In genomic region chr18:76709659-76710645, GRCh38 we compare ENCODE assay signal across 8 cellular contexts.
DNase-seq lines count a peak whose midpoint lies in the region; ATAC-seq and TF ChIP-seq lines count a peak whose summit lies in the region.

No MANE protein-coding gene starts in this region.

- H3K27me3 ChIP-seq in GM06990 (replicated peaks; ENCODE audit: control insufficient read depth, insufficient read depth, low read length) = no peaks in the 10 kb centered on the region
- peaks cover 0 to under 1% (median 0%) of the 10 kb centered on the region in 3 donors for H3K27me3 ChIP-seq in psoas muscle (ENCODE audit: insufficient read depth in 3 of 3, low read length in 2 of 3)

- no peaks in the 10 kb centered on the region for H3K36me3 ChIP-seq in GM06990 (ENCODE audit: control insufficient read depth, insufficient read depth, low read length)
- H3K36me3 ChIP-seq in psoas muscle (ENCODE audit: insufficient read depth in 1 of 2, low read depth in 1 of 2) = no peaks in the 10 kb centered on the region

- H3K27ac Mint-ChIP-seq in activated naive CD8-positive, alpha-beta T cell treated with anti-CD3 and anti-CD28 coated beads for 36 hours = no peak overlapping the region

- no peaks in the 10 kb centered on the region for H3K4me1 Mint-ChIP-seq in activated naive CD8-positive, alpha-beta T cell treated with anti-CD3 and anti-CD28 coated beads for 36 hours

- TF ChIP-seq CTCF in GM06990 (IDR thresholded peaks at IDR 0.05; ENCODE audit: insufficient read depth, low read length, poor library complexity, severe bottlenecking) (peak; percentile 88), HFF-Myc (IDR thresholded peaks at IDR 0.05; ENCODE audit: low read depth, low read length, missing control alignments) (peak; percentile 82), psoas muscle (IDR thresholded peaks at IDR 0.05) (peak; percentile 95)

- no peak overlapping the region for H3K27ac ChIP-seq in psoas muscle

- intact Hi-C loops in Right ventricle myocardium superior (cut with DNase I) = loop anchor here (5.0 kb wide), 1 partner anchor 313 kb away; no protein-coding TSS in a partner anchor
- intact Hi-C loops in psoas muscle (cut with DNase I) = loop anchor here in 1 of 2 donors (2.0 kb wide), 1 partner anchor 311 kb away; no protein-coding TSS in a partner anchor

- peaks cover 18% of the 10 kb centered on the region for H3K27me3 Mint-ChIP-seq in activated naive CD8-positive, alpha-beta T cell treated with anti-CD3 and anti-CD28 coated beads for 36 hours

- WGBS in psoas muscle, 3 donors = 33 to 38% (median 36%) methylated on average over 29 of the region's 29 CpGs

- ATAC-seq in Right ventricle myocardium superior (ENCODE audit: poor library complexity) (peak; percentile 94), psoas muscle (peak; percentile 79 to 93 (median 88))

- H3K36me3 Mint-ChIP-seq in activated naive CD8-positive, alpha-beta T cell treated with anti-CD3 and anti-CD28 coated beads for 36 hours = no peaks in the 10 kb centered on the region

- no peaks in the 10 kb centered on the region for H3K9me3 ChIP-seq in psoas muscle

- no peaks in the 10 kb centered on the region for H3K9me3 Mint-ChIP-seq in activated naive CD8-positive, alpha-beta T cell treated with anti-CD3 and anti-CD28 coated beads for 36 hours

- H3K4me3 ChIP-seq in GM06990 (replicated peaks; ENCODE audit: low read depth, low read length) = no peak overlapping the region
- H3K4me3 ChIP-seq in HFF-Myc (replicated peaks; ENCODE audit: low read depth, low read length) = no peak overlapping the region
- H3K4me3 ChIP-seq in psoas muscle = peak overlapping the region; percentile 29

- no peaks in the 10 kb centered on the region for H3K4me1 ChIP-seq in psoas muscle

- H3K4me3 Mint-ChIP-seq in activated naive CD8-positive, alpha-beta T cell treated with anti-CD3 and anti-CD28 coated beads for 36 hours = no peak overlapping the region

- peak; percentile 31 for DNase-seq in GM06990 (ENCODE audit: extremely low read depth, insufficient read length)
- peak; percentile 44 for DNase-seq in HFF-Myc (ENCODE audit: extremely low read depth, low read depth)
- DNase-seq in NCI-H1048 (lab: John Stamatoyannopoulos, UW) = peak; percentile 56
- DNase-seq in SKM-1 treated with dmso at 0.1 percent for 144 hours (lab: John Stamatoyannopoulos, UW; ENCODE audit: unreplicated experiment) = peak; percentile 71
- peak; percentile 48 for DNase-seq in activated naive CD8-positive, alpha-beta T cell treated with anti-CD3 and anti-CD28 coated beads for 36 hours
- peak; percentile 81 for DNase-seq in Right ventricle myocardium superior
- peak; percentile 66 to 73 for DNase-seq in psoas muscle
- DNase-seq in GF-D8 (lab: John Stamatoyannopoulos, UW) = no peak
